9 cellular contexts compared by ENCODE assay signal in the genomic region with DNA sequence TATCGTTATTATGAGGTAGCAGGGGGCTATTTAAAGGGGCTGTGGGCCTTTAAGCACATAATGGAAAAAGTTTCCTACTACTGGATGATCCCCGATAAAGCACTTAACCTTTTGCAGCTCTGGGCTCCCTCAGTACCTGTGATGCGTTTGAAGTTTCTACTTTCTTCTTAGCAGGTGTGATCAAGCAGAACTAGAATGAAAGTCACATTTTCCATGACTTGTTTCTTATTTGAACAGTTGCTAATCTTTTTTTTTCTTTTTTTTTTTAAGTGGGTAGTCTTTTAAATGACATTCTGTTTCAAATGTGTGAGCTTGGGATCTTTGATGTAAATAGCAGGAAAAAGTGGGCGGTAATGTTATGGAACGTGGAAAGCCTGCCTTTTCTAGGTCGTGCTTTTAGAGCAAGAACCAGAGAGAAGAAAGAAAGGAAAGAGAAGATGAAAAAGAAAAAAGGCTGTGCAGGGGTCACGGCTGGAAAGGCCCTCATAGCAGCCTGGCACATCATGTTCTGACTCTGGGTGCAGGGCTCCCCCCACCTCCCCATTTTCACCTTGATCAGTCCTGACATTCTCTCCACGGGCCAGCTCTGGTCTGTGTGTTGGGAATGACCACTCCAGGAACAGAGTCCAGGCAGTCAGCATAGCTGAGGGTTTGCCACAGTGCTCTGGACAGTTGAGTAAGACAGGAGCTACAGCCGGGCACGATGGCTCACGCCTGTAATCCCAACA.
DNase-seq lines count a peak whose midpoint lies in the region; ATAC-seq and TF ChIP-seq lines count a peak whose summit lies in the region.
"Had no signal": no experiment of that assay in that cellular context is flagged by ENCODE, and none has a peak within 500 bp of the region (broad histone marks: within the 10 kb centered on the region; RNA-seq: fewer than 3 reads in every experiment).

No MANE protein-coding gene starts in this region.

- peaks cover 20% of the 10 kb centered on the region for H3K36me3 Mint-ChIP-seq in activated naive CD8-positive, alpha-beta T cell treated with anti-CD3 and anti-CD28 coated beads, Interleukin-2, amount 10 ng/mL, durations not matched to agents 7 days and 5 days
- H3K36me3 Mint-ChIP-seq in WTC11 = no peaks in the 10 kb centered on the region

- 0 out of 2 replicates have a peak overlapping the region, but pooled peaks have one; percentile 11 for H3K27ac ChIP-seq in DOHH2 (ENCODE audit: low read depth, low read length)
- H3K27ac ChIP-seq in HL-60 (replicated peaks) = peak overlapping the region; percentile 83
- H3K27ac ChIP-seq in rectal smooth muscle tissue (ENCODE audit: low read depth, low read length) = peak overlapping the region; percentile 79

- H3K27me3 ChIP-seq in DOHH2 (ENCODE audit: control insufficient read depth, low read length) (no peaks in the 10 kb centered on the region), HL-60 (ENCODE audit: insufficient read depth, poor library complexity, severe bottlenecking) (no peaks in the 10 kb centered on the region), rectal smooth muscle tissue (ENCODE audit: control insufficient read depth, insufficient read depth, low read length) (no peaks in the 10 kb centered on the region)

- H3K9me3 ChIP-seq in DOHH2 (ENCODE audit: control insufficient read depth, insufficient read depth, low read length) = no peaks in the 10 kb centered on the region

- peak overlapping the region; percentile 94 for H3K27ac Mint-ChIP-seq in activated naive CD8-positive, alpha-beta T cell treated with anti-CD3 and anti-CD28 coated beads, Interleukin-2, amount 10 ng/mL, durations not matched to agents 7 days and 5 days
- no peak overlapping the region for H3K27ac Mint-ChIP-seq in WTC11

- TF ChIP-seq CTCF in DOHH2 (IDR thresholded peaks at IDR 0.05; ENCODE audit: low read depth, low read length, poor library complexity, severe bottlenecking) (no peak), HL-60 (IDR thresholded peaks at IDR 0.05; ENCODE audit: insufficient read depth, low read length) (no peak), WTC11 (IDR thresholded peaks at IDR 0.05) (no peak)

- no peaks in the 10 kb centered on the region for H3K27me3 Mint-ChIP-seq in activated naive CD8-positive, alpha-beta T cell treated with anti-CD3 and anti-CD28 coated beads, Interleukin-2, amount 10 ng/mL, durations not matched to agents 7 days and 5 days
- H3K27me3 Mint-ChIP-seq in WTC11 (ENCODE audit: low read depth) = no peaks in the 10 kb centered on the region

- no peaks in the 10 kb centered on the region for H3K9me2 ChIP-seq in DOHH2 (replicated peaks; ENCODE audit: control insufficient read depth, low read length)

- DNase-seq in HL-60 (ENCODE audit: low read depth in 1 of 2, low spot score in 1 of 2) = no peak
- no peak for DNase-seq in activated naive CD8-positive, alpha-beta T cell treated with anti-CD3 and anti-CD28 coated beads, Interleukin-2, amount 10 ng/mL, durations not matched to agents 7 days and 5 days
- DNase-seq in WTC11 (ENCODE audit: low spot score) = no peak
- DNase-seq in Right ventricle myocardium inferior (ENCODE audit: missing footprints) = no peak
- no peak for DNase-seq in NCI-H128 (lab: John Stamatoyannopoulos, UW; ENCODE audit: unreplicated experiment)
- DNase-seq: amniotic stem cell had no signal

- CTCF ChIA-PET in WTC11 (lab: Charles Lee) = interaction anchor here (1.0 kb wide), 1 partner anchor 25 kb away, joined by 3 read pairs; no protein-coding TSS in a partner anchor

- H3K9ac ChIP-seq in rectal smooth muscle tissue (ENCODE audit: low read length) = no peak overlapping the region

- H3K4me3 ChIP-seq in DOHH2 (ENCODE audit: low read length) = no peak overlapping the region
- no peak overlapping the region for H3K4me3 ChIP-seq in HL-60 (replicated peaks; ENCODE audit: insufficient read depth, low read length)
- H3K4me3 ChIP-seq in rectal smooth muscle tissue (ENCODE audit: low read length) = no peak overlapping the region

- H3K4me3 Mint-ChIP-seq in activated naive CD8-positive, alpha-beta T cell treated with anti-CD3 and anti-CD28 coated beads, Interleukin-2, amount 10 ng/mL, durations not matched to agents 7 days and 5 days = peak overlapping the region; percentile 61
- H3K4me3 Mint-ChIP-seq in WTC11 = no peak overlapping the region

- ATAC-seq in activated naive CD8-positive, alpha-beta T cell treated with anti-CD3 and anti-CD28 coated beads, Interleukin-2, amount 10 ng/mL, durations not matched to agents 7 days and 5 days (ENCODE audit: low read depth) = peak; percentile 35
- no peak for ATAC-seq in WTC11
- ATAC-seq in Right ventricle myocardium inferior = no peak
- ATAC-seq in GM19328 (IDR thresholded peaks at IDR 0.05; ENCODE audit: unreplicated experiment) = no peak

- H3K4me1 Mint-ChIP-seq in activated naive CD8-positive, alpha-beta T cell treated with anti-CD3 and anti-CD28 coated beads, Interleukin-2, amount 10 ng/mL, durations not matched to agents 7 days and 5 days = peaks cover 63% of the 10 kb centered on the region
- H3K4me1 Mint-ChIP-seq in WTC11 = peaks cover 4% of the 10 kb centered on the region

- POLR2A ChIA-PET in activated naive CD8-positive, alpha-beta T cell treated with anti-CD3 and anti-CD28 coated beads, Interleukin-2, amount 10 ng/mL, durations not matched to agents 7 days and 5 days (lab: Charles Lee) = interaction anchor here (0.7 to 4.4 kb wide), 22 partner anchors 11 to 217 kb away, joined by 3 to 27 read pairs (median 4); a partner anchor contains a TSS
- POLR2A ChIA-PET in WTC11 (lab: Charles Lee) = no interaction called here

- H3K4me1 ChIP-seq in DOHH2 (ENCODE audit: control insufficient read depth, low read length) (peaks cover 29% of the 10 kb centered on the region), rectal smooth muscle tissue (ENCODE audit: control insufficient read depth, insufficient read depth, low read length) (peaks cover 27% of the 10 kb centered on the region)

- no peaks in the 10 kb centered on the region for H3K9me3 Mint-ChIP-seq in activated naive CD8-positive, alpha-beta T cell treated with anti-CD3 and anti-CD28 coated beads, Interleukin-2, amount 10 ng/mL, durations not matched to agents 7 days and 5 days
- no peaks in the 10 kb centered on the region for H3K9me3 Mint-ChIP-seq in WTC11

- no peaks in the 10 kb centered on the region for H3F3A ChIP-seq in DOHH2 (ENCODE audit: control insufficient read depth, insufficient read depth)

- peak overlapping the region; percentile 13; the same call in 1 of the 2 replicates for H3K4me2 ChIP-seq in DOHH2 (ENCODE audit: low read length)

- H3K36me3 ChIP-seq in DOHH2 (ENCODE audit: control insufficient read depth, low read length) = no peaks in the 10 kb centered on the region
- H3K36me3 ChIP-seq in rectal smooth muscle tissue (ENCODE audit: control insufficient read depth, insufficient read depth, low read length) = no peaks in the 10 kb centered on the region

- H4K20me1 ChIP-seq in DOHH2 (ENCODE audit: control insufficient read depth, insufficient read depth, low read depth, low read length) = no peaks in the 10 kb centered on the region

- intact Hi-C loops in Right ventricle myocardium inferior (cut with DNase I) = no loop called here

- H3K79me2 ChIP-seq in DOHH2 (ENCODE audit: control insufficient read depth, low read length) = no peaks in the 10 kb centered on the region

TF ChIP-seq in WTC11, 78 proteins besides CTCF, POLR2A, EP300 and RAD21:
- TF ChIP-seq, protein P1, sequence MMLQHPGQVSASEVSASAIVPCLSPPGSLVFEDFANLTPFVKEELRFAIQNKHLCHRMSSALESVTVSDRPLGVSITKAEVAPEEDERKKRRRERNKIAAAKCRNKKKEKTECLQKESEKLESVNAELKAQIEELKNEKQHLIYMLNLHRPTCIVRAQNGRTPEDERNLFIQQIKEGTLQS (CRISPR knock-in tag; conservative IDR thresholded peaks at IDR 0.05) = no peak
- TF ChIP-seq ZNF121 (CRISPR knock-in tag; IDR thresholded peaks at IDR 0.05) (no peak), NR3C1 (CRISPR knock-in tag; conservative IDR thresholded peaks at IDR 0.05; ENCODE audit: low read depth) (no peak)
- TF ChIP-seq, protein P2, sequence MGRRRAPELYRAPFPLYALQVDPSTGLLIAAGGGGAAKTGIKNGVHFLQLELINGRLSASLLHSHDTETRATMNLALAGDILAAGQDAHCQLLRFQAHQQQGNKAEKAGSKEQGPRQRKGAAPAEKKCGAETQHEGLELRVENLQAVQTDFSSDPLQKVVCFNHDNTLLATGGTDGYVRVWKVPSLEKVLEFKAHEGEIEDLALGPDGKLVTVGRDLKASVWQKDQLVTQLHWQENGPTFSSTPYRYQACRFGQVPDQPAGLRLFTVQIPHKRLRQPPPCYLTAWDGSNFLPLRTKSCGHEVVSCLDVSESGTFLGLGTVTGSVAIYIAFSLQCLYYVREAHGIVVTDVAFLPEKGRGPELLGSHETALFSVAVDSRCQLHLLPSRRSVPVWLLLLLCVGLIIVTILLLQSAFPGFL (CRISPR knock-in tag; IDR thresholded peaks at IDR 0.05; ENCODE audit: borderline replicate concordance) = no peak
- TF ChIP-seq, protein P3, sequence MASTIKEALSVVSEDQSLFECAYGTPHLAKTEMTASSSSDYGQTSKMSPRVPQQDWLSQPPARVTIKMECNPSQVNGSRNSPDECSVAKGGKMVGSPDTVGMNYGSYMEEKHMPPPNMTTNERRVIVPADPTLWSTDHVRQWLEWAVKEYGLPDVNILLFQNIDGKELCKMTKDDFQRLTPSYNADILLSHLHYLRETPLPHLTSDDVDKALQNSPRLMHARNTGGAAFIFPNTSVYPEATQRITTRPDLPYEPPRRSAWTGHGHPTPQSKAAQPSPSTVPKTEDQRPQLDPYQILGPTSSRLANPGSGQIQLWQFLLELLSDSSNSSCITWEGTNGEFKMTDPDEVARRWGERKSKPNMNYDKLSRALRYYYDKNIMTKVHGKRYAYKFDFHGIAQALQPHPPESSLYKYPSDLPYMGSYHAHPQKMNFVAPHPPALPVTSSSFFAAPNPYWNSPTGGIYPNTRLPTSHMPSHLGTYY (CRISPR knock-in tag; IDR thresholded peaks at IDR 0.05) = no peak
- TF ChIP-seq, protein P4, sequence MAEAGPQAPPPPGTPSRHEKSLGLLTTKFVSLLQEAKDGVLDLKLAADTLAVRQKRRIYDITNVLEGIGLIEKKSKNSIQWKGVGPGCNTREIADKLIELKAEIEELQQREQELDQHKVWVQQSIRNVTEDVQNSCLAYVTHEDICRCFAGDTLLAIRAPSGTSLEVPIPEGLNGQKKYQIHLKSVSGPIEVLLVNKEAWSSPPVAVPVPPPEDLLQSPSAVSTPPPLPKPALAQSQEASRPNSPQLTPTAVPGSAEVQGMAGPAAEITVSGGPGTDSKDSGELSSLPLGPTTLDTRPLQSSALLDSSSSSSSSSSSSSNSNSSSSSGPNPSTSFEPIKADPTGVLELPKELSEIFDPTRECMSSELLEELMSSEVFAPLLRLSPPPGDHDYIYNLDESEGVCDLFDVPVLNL (CRISPR knock-in tag; IDR thresholded peaks at IDR 0.05; ENCODE audit: borderline replicate concordance, low read depth) = no peak

Comparison
In these comparisons a context has a peak if more than half of its experiments do, and no peak if none do; other contexts are left out.
1. H3K27ac ChIP-seq: peak in every context shown above with its lines; median percentile 83 in HL-60; 79 in rectal smooth muscle tissue; 11 in DOHH2.